ENCODE assay signal across 8 cellular contexts in genomic region chr17:67390646-67391480, GRCh38. TPM values are rescaled to one million over a fixed set of nuclear protein-coding genes. Genes with fewer than 3 reads are reported as not detected.
DNase-seq lines count a peak whose midpoint lies in the region; TF ChIP-seq lines count a peak whose summit lies in the region.

No MANE protein-coding gene starts in this region.

- H3K27ac ChIP-seq in endodermal cell (ENCODE audit: low read depth, low read length), result no peak overlapping the region

- no peak overlapping the region for H3K4me3 Mint-ChIP-seq in endodermal cell
- H3K4me3 Mint-ChIP-seq in nephron, result no peak overlapping the region

- H3K27me3 Mint-ChIP-seq in endodermal cell (ENCODE audit: insufficient read depth), result no peaks in the 10 kb centered on the region
- H3K27me3 Mint-ChIP-seq in nephron (ENCODE audit: low read depth), result no peaks in the 10 kb centered on the region

- peaks cover 3% of the 10 kb centered on the region for H3K36me3 ChIP-seq in endodermal cell (ENCODE audit: control insufficient read depth, insufficient read depth, low read length)

- no peaks in the 10 kb centered on the region for H3K27me3 ChIP-seq in endodermal cell (ENCODE audit: control insufficient read depth, insufficient read depth, low read length, poor library complexity, severe bottlenecking)

- H3K4me3 ChIP-seq in endodermal cell (ENCODE audit: low read length), result no peak overlapping the region

- H3K9ac ChIP-seq in endodermal cell (ENCODE audit: extremely low read depth, low read length, poor library complexity, severe bottlenecking), result no peak overlapping the region

- H3K36me3 Mint-ChIP-seq in endodermal cell (ENCODE audit: low read depth) (peaks cover 16% of the 10 kb centered on the region), nephron (ENCODE audit: low read depth) (no peaks in the 10 kb centered on the region)

- WGBS in endodermal cell (ENCODE audit: insufficient coverage in 1 of 2, insufficient read length in 1 of 2), 2 experiments, result 82 to 92% methylated on average over 4 to 7 of the region's 9 CpGs

- H3K27ac Mint-ChIP-seq in endodermal cell, result peak overlapping the region; percentile 69
- H3K27ac Mint-ChIP-seq in nephron, result peak overlapping the region; percentile 31 to 88 (median 47)

- peaks cover 4% of the 10 kb centered on the region for H3K9me3 Mint-ChIP-seq in endodermal cell
- no peaks in the 10 kb centered on the region for H3K9me3 Mint-ChIP-seq in nephron

- TF ChIP-seq CTCF in GM10266 (IDR thresholded peaks at IDR 0.05; ENCODE audit: control insufficient read depth, insufficient read depth, low read depth, missing control alignments) (no peak), endodermal cell (conservative IDR thresholded peaks at IDR 0.05) (no peak), nephron (IDR thresholded peaks at IDR 0.05; ENCODE audit: unreplicated experiment in 3 of 3) (no peak)

- DNase-seq in GM10266 (ENCODE audit: extremely low spot score), result peak; percentile 78
- peak; percentile 98 for DNase-seq in H4 (ENCODE audit: low spot score)
- DNase-seq in MV-4-11 (lab: John Stamatoyannopoulos, UW), result peak; percentile 89
- peak; percentile 59 for DNase-seq in activated CD4-positive, alpha-beta T cell treated with anti-CD3 and anti-CD28 coated beads, Interleukin-2, amount 50 U/mL, for 1 hour
- DNase-seq in endodermal cell, result no peak
- peak; percentile 67 for DNase-seq in ureter (ENCODE audit: low spot score)
- no peak for DNase-seq in NCI-H1436 (lab: John Stamatoyannopoulos, UW)

- H3K9me3 ChIP-seq in endodermal cell (ENCODE audit: control insufficient read depth, low read length), result no peaks in the 10 kb centered on the region

- H3K4me1 ChIP-seq in endodermal cell (ENCODE audit: control insufficient read depth, insufficient read depth, low read length), result peaks cover 9% of the 10 kb centered on the region

- H3K4me1 Mint-ChIP-seq in endodermal cell, result peaks cover 18% of the 10 kb centered on the region
- peaks cover 13% of the 10 kb centered on the region for H3K4me1 Mint-ChIP-seq in nephron

RNA-seq across cellular contexts. Expression of gene PITPNC1, which starts 13.8 kb away (rescaled TPM):
- total RNA-seq in H4 (2014; rRNA removed; shearing (Covaris generic)), result 2.5 and 6.3 TPM in 2 replicates
- total RNA-seq in endodermal cell, result 10 to 100 TPM; 28.9 to 36.4 TPM
- polyA plus RNA-seq in endodermal cell (2013, experiment 1 of 2), result 16.3 TPM
- polyA plus RNA-seq in endodermal cell (2013, experiment 2 of 2), result 15.6 TPM
- 32.1 TPM for total RNA-seq in ureter

RNA-seq across cellular contexts. Expression of gene PSMD12, which starts 24.5 kb away (rescaled TPM):
- total RNA-seq in H4 (2014; rRNA removed; shearing (Covaris generic)), result 45.9 and 55.4 TPM in 2 replicates
- total RNA-seq in endodermal cell, result 10 to 100 TPM; 70.9 to 71.7 TPM
- 47.2 TPM for polyA plus RNA-seq in endodermal cell (2013, experiment 1 of 2)
- polyA plus RNA-seq in endodermal cell (2013, experiment 2 of 2), result 44.4 TPM
- 57.8 TPM for total RNA-seq in ureter

Comparison
In these comparisons a context has a peak if more than half of its experiments do, and no peak if none do; other contexts are left out.
1. DNase-seq: peak in GM10266 (single experiment), H4 (single experiment), MV-4-11 (single experiment), activated CD4-positive, alpha-beta T cell treated with anti-CD3 and anti-CD28 coated beads, Interleukin-2, amount 50 U/mL, for 1 hour (single experiment) and ureter (single experiment); none in endodermal cell (single experiment) and NCI-H1436 (single experiment).